ENCODE assay signal across 21 cellular contexts in the genomic region with DNA sequence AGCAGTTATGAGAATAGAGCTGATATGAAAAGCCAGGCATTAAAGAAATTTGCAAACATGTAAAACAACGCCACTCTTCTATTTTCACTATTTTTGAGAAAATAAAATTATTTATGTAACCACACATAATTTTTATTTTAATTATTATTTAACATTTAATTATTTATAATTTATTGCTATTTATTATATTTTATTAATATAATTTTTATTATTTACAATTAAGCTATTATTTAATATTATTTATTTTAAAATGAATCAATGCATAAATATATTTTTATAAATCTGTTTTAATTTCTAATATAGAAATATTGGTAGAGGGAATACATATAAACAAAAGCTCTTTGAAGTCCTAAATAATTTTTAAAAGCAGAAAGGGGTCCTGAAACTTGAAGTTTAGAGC. TPM values are rescaled to one million over a fixed set of nuclear protein-coding genes. Genes with fewer than 3 reads are reported as not detected.
DNase-seq lines count a peak whose midpoint lies in the region; ATAC-seq, FAIRE-seq and TF ChIP-seq lines count a peak whose summit lies in the region.
"Had no signal": no experiment of that assay in that cellular context is flagged by ENCODE, and none has a peak within 500 bp of the region (broad histone marks: within the 10 kb centered on the region; RNA-seq: fewer than 3 reads in every experiment).

No MANE protein-coding gene starts in this region.

- no peak for TF ChIP-seq CTCF in kidney (IDR thresholded peaks at IDR 0.05; ENCODE audit: borderline replicate concordance, extremely low read depth, insufficient read depth)
- TF ChIP-seq CTCF in upper lobe of left lung (IDR thresholded peaks at IDR 0.05), result no peak

- no peak overlapping the region for H3K4me3 ChIP-seq in kidney (ENCODE audit: low read length in 2 of 2)
- no peak overlapping the region for H3K4me3 ChIP-seq in upper lobe of left lung
- H3K4me3 ChIP-seq: A549, HAP-1 had no signal

- peak; percentile 97 for FAIRE-seq in A204.1 (lab: Jason Lieb, UNC)
- FAIRE-seq in TTC549 (lab: Jason Lieb, UNC), result peak; percentile 81
- peak; percentile 91 for FAIRE-seq in endometrium (lab: Jason Lieb, UNC)
- peak; percentile 92 for FAIRE-seq in kidney (lab: Jason Lieb, UNC)
- FAIRE-seq: A549, H54 had no signal

- TF ChIP-seq POLR2A in upper lobe of left lung (IDR thresholded peaks at IDR 0.05), result no peak

- H3K36me3 ChIP-seq in kidney (ENCODE audit: control insufficient read depth in 1 of 2, insufficient read depth in 2 of 2, low read length in 2 of 2) (no peaks in the 10 kb centered on the region), upper lobe of left lung (no peaks in the 10 kb centered on the region)

- H3K27ac ChIP-seq in kidney (ENCODE audit: low read depth in 2 of 2, low read length in 2 of 2), result no peak overlapping the region
- no peak overlapping the region for H3K27ac ChIP-seq in upper lobe of left lung
- H3K27ac ChIP-seq: 22Rv1, A549 had no signal

- no peaks in the 10 kb centered on the region for H3K4me1 ChIP-seq in kidney (ENCODE audit: control insufficient read depth in 1 of 2, insufficient read depth in 1 of 2, low read depth in 1 of 2, low read length in 2 of 2)
- no peaks in the 10 kb centered on the region for H3K4me1 ChIP-seq in upper lobe of left lung
- H3K4me1 ChIP-seq: Caco-2, HAP-1 had no signal

- H3K9me3 ChIP-seq in kidney (ENCODE audit: control insufficient read depth in 1 of 2, low read length in 2 of 2) (no peaks in the 10 kb centered on the region), upper lobe of left lung (no peaks in the 10 kb centered on the region)
- H3K9me3 ChIP-seq: A549, Caco-2, HAP-1 had no signal

- WGBS in upper lobe of left lung, 2 donors, result 100% methylated on average over 1 of the region's 1 CpG

- no peak overlapping the region for H3K9ac ChIP-seq in kidney (ENCODE audit: low read length in 2 of 2)

- ATAC-seq in upper lobe of left lung (ENCODE audit: low FRiP score in 2 of 2), result no peak
- ATAC-seq: A549; CD8-positive, alpha-beta T cell had no signal

- intact Hi-C loops in kidney (cut with DNase I), result no loop called here

- no peaks in the 10 kb centered on the region for H3K27me3 ChIP-seq in upper lobe of left lung

- DNase-seq in kidney, result no peak
- DNase-seq in GM03348 (ENCODE audit: low spot score), result no peak
- DNase-seq in stimulated activated CD4-positive, alpha-beta T cell treated with anti-CD3 and anti-CD28 coated beads, Interleukin-4, amount 100 ng/mL, for 4 hours, result no peak
- DNase-seq in nucleus accumbens (lab: John Stamatoyannopoulos, UW), result no peak
- DNase-seq in upper lobe of left lung, result no peak
- DNase-seq: ACHN; C1 segment of cervical spinal cord; Caco-2; CD8-positive, alpha-beta T cell; DMS153; EL; GF-D8; GOT3; HFFc6 had no signal

- TF ChIP-seq EP300 in upper lobe of left lung (IDR thresholded peaks at IDR 0.05), result no peak

RNA-seq across cellular contexts. Expression of a gene that starts 36.7 kb away (rescaled TPM):
- total RNA-seq in kidney, result 0.50 TPM
- 0.39 TPM for polyA plus RNA-seq in kidney (ENCODE audit: insufficient read depth, low read depth, low replicate concordance)
- total RNA-seq in upper lobe of left lung, result 1 to 10 TPM; 1.2 to 6.3 (median 1.7) TPM

RNA-seq across cellular contexts. Expression of a gene that starts 36.9 kb away (rescaled TPM):
- 14.7 TPM for total RNA-seq in kidney
- polyA plus RNA-seq in kidney (ENCODE audit: insufficient read depth, low read depth, low replicate concordance), result 6.4 TPM
- total RNA-seq in upper lobe of left lung, result 10 to 100 TPM in 4 of 6 donors, 1 to 10 TPM in 2; 3.0 to 24.1 (median 11.2) TPM
